Comparison of ENCODE assay signal across 26 cellular contexts in the genomic region with DNA sequence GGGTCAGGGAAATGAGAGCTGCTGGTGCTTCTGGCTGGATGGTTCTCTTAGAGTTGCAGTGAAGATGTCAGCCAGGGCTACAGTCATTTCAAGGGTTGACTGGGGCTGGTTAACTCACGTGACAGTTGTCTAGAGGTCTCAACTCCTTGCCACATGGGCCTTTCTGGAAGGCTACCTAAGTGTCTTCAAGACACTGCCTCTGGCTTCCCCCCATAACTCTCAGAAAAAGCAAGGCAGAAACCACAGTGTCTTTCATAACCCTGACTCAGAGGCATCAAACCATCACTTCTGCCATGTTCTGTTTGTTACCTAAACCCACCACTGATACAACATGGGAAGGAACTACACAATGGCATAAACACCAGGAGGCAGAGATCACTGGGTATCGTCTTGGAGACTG.
"Had no signal": no experiment of that assay in that cellular context is flagged by ENCODE, and none has a peak within 500 bp of the region (broad histone marks: within the 10 kb centered on the region; RNA-seq: fewer than 3 reads in every experiment).

No MANE protein-coding gene starts in this region.

- H3K36me3 ChIP-seq: left ventricle myocardium inferior, neutrophil, suprapubic skin, thoracic aorta, tibial artery, uterus had no signal

- H3K9me3 ChIP-seq: neutrophil, suprapubic skin, thoracic aorta, uterus had no signal

- H3K4me3 ChIP-seq: left ventricle myocardium inferior, lung, neural progenitor cell, psoas muscle, skin epidermis, suprapubic skin, thoracic aorta, tibial artery, uterus had no signal

- H3K9ac ChIP-seq: neural progenitor cell, parathyroid adenoma had no signal

- H3K79me2 ChIP-seq: parathyroid adenoma had no signal

- H2AFZ ChIP-seq: neural progenitor cell, parathyroid adenoma had no signal

- H3K4me1 ChIP-seq: left ventricle myocardium inferior, neural progenitor cell, parathyroid adenoma, psoas muscle, suprapubic skin, tibial artery, uterus had no signal

- H3K27me3 ChIP-seq: neural progenitor cell, neutrophil, suprapubic skin, tibial artery, uterus had no signal

- H3K4me2 ChIP-seq: neural progenitor cell had no signal

- ATAC-seq: natural killer cell, psoas muscle, right cardiac atrium, sciatic nerve had no signal

- H3K27ac ChIP-seq: left ventricle myocardium inferior, neural progenitor cell, neutrophil, parathyroid adenoma, psoas muscle, skin epidermis, suprapubic skin, thoracic aorta, tibial artery, uterus had no signal

- DNase-seq: hypothalamus; immature natural killer cell; kidney; left ventricle myocardium inferior; mesendoderm; naive B cell; natural killer cell; nephron progenitor cell; occipital lobe; psoas muscle; right cardiac atrium; stimulated activated CD4-positive, alpha-beta T cell treated with anti-CD3 and anti-CD28 coated beads, Interleukin-12 subunit alpha, Interleukin-12 subunit beta, amount 100 ng/mL, for 4 hours; stimulated activated CD4-positive, alpha-beta T cell treated with anti-CD3 and anti-CD28 coated beads, Interleukin-15, amount 100 ng/mL, for 24 hours; stimulated activated CD4-positive, alpha-beta T cell treated with anti-CD3 and anti-CD28 coated beads, Interleukin-2, amount 100 ng/mL, for 24 hours; stimulated activated CD4-positive, alpha-beta T cell treated with anti-CD3 and anti-CD28 coated beads, Interleukin-4, amount 100 ng/mL, for 1 hour; stimulated activated naive CD4-positive, alpha-beta T cell; tibial artery; uterus had no signal
